8 cellular contexts compared by ENCODE assay signal in genomic region chr9:134065720-134066419, GRCh38. TPM values are rescaled to one million over a fixed set of nuclear protein-coding genes. Genes with fewer than 3 reads are reported as not detected.
DNase-seq lines count a peak whose midpoint lies in the region; ATAC-seq and TF ChIP-seq lines count a peak whose summit lies in the region.

No MANE protein-coding gene starts in this region.

- H3K4me1 Mint-ChIP-seq in activated T-helper 1 cell treated with anti-CD3 and anti-CD28 coated beads, Interleukin-12 subunit alpha, Interleukin-12 subunit beta, Interleukin-2, Interleukin-4 antibody, amounts not matched to agents 30 ng/mL and 10 ng/mL and 1 ng/mL, durations not matched to agents 14 hours and 24 hours and 36 hours (ENCODE audit: low read depth): peaks cover 14% of the 10 kb centered on the region

- 7 to 17% (median 9%) methylated on average over 23 of the region's 23 CpGs for WGBS in psoas muscle, 3 donors

- peaks cover 8% of the 10 kb centered on the region for H3K27me3 Mint-ChIP-seq in activated T-helper 1 cell treated with anti-CD3 and anti-CD28 coated beads, Interleukin-12 subunit alpha, Interleukin-12 subunit beta, Interleukin-2, Interleukin-4 antibody, amounts not matched to agents 30 ng/mL and 10 ng/mL and 1 ng/mL, durations not matched to agents 14 hours and 24 hours and 36 hours (ENCODE audit: insufficient read depth)

- H3K4me3 ChIP-seq in AG04450 (ENCODE audit: low read depth, low read length) (peak overlapping the region; percentile 81), OCI-LY3 (ENCODE audit: low read length) (peak overlapping the region; percentile 90), psoas muscle (peak overlapping the region; percentile 80)

- H2AFZ ChIP-seq in OCI-LY3 (ENCODE audit: low read depth, low read length): no peak overlapping the region

- H3K4me2 ChIP-seq in OCI-LY3 (ENCODE audit: low read length): peak overlapping the region; percentile 97

- no peaks in the 10 kb centered on the region for H3K9me3 Mint-ChIP-seq in activated T-helper 1 cell treated with anti-CD3 and anti-CD28 coated beads, Interleukin-12 subunit alpha, Interleukin-12 subunit beta, Interleukin-2, Interleukin-4 antibody, amounts not matched to agents 30 ng/mL and 10 ng/mL and 1 ng/mL, durations not matched to agents 14 hours and 24 hours and 36 hours

- peak overlapping the region; percentile 95 for H3K27ac Mint-ChIP-seq in activated T-helper 1 cell treated with anti-CD3 and anti-CD28 coated beads, Interleukin-12 subunit alpha, Interleukin-12 subunit beta, Interleukin-2, Interleukin-4 antibody, amounts not matched to agents 30 ng/mL and 10 ng/mL and 1 ng/mL, durations not matched to agents 14 hours and 24 hours and 36 hours

- intact Hi-C loops in activated T-helper 1 cell treated with anti-CD3 and anti-CD28 coated beads, Interleukin-12 subunit alpha, Interleukin-12 subunit beta, Interleukin-2, Interleukin-4 antibody, amounts not matched to agents 30 ng/mL and 10 ng/mL and 1 ng/mL, durations not matched to agents 14 hours and 24 hours and 36 hours (cut with micrococcal nuclease): loop anchor here (1.0 to 5.0 kb wide), 4 partner anchors 96 to 1896 kb away; partner anchors contain the start of gene UBAC1
- intact Hi-C loops in psoas muscle (cut with DNase I): loop anchor here in 1 of 2 donors (10.0 kb wide), 1 partner anchor 69 kb away; the partner anchor contains the start of gene WDR5

- H3K27ac ChIP-seq in AG04450 (ENCODE audit: low read depth, low read length) (peak overlapping the region; percentile 47), OCI-LY3 (ENCODE audit: low read length) (0 out of 2 replicates have a peak overlapping the region, but pooled peaks have one; percentile 3), foreskin keratinocyte (peak overlapping the region; percentile 51), psoas muscle (peak overlapping the region; percentile 78)

- H3K9me3 ChIP-seq in AG04450 (ENCODE audit: control insufficient read depth, insufficient read depth, low read length) (peaks cover under 1% of the 10 kb centered on the region; the same call in 1 of the 2 replicates), OCI-LY3 (ENCODE audit: insufficient read depth, low read length) (no peaks in the 10 kb centered on the region), psoas muscle (no peaks in the 10 kb centered on the region)

- POLR2A ChIA-PET in AG04450 (lab: Yijun Ruan, JAX): interaction anchor here (0.9 kb wide), 1 partner anchor 40 kb away, joined by 3 read pairs; the partner anchor contains the start of gene BRD3OS

- peaks cover 40% of the 10 kb centered on the region for H3K79me2 ChIP-seq in OCI-LY3 (ENCODE audit: low read length)

- CTCF ChIA-PET in AG04450 (lab: Charles Lee): no interaction called here

- H3K27me3 ChIP-seq in AG04450 (ENCODE audit: control insufficient read depth, insufficient read depth, low read length): peaks cover 19% of the 10 kb centered on the region
- H3K27me3 ChIP-seq in OCI-LY3 (ENCODE audit: low read depth, low read length): peaks cover 22% of the 10 kb centered on the region
- peaks cover 20% of the 10 kb centered on the region for H3K27me3 ChIP-seq in foreskin keratinocyte
- H3K27me3 ChIP-seq in psoas muscle (ENCODE audit: insufficient read depth in 3 of 3, low read length in 2 of 3): no peaks in the 10 kb centered on the region

- DNase-seq in AG04450 (ENCODE audit: low read depth, low spot score) (no peak), foreskin keratinocyte (peak; percentile 21 to 56), psoas muscle (peak in 1 of 2 donors; percentile 63), NCI-H1105 treated with DMSO at 0.1 percent for 48 hours (lab: John Stamatoyannopoulos, UW) (no peak)
- DNase-seq in activated T-helper 1 cell treated with anti-CD3 and anti-CD28 coated beads, Interleukin-12 subunit alpha, Interleukin-12 subunit beta, Interleukin-2, Interleukin-4 antibody, amounts not matched to agents 30 ng/mL and 10 ng/mL and 1 ng/mL, durations not matched to agents 14 hours and 24 hours and 36 hours (ENCODE audit: low spot score): peak; percentile 68

- H4K20me1 ChIP-seq in OCI-LY3 (ENCODE audit: insufficient read depth, low read length): peaks cover 54% of the 10 kb centered on the region

- H3K4me1 ChIP-seq in OCI-LY3 (ENCODE audit: low read length) (peaks cover 21% of the 10 kb centered on the region), foreskin keratinocyte (no peaks in the 10 kb centered on the region), psoas muscle (peaks cover 54% of the 10 kb centered on the region)

- ATAC-seq in GM21381 (IDR thresholded peaks at IDR 0.05; ENCODE audit: unreplicated experiment) (peak; percentile 27), foreskin keratinocyte (peak; percentile 35), psoas muscle (peak in 2 of 4 donors; percentile 20 to 34), GM21360 (IDR thresholded peaks at IDR 0.05; ENCODE audit: unreplicated experiment) (no peak)

- H3K36me3 Mint-ChIP-seq in activated T-helper 1 cell treated with anti-CD3 and anti-CD28 coated beads, Interleukin-12 subunit alpha, Interleukin-12 subunit beta, Interleukin-2, Interleukin-4 antibody, amounts not matched to agents 30 ng/mL and 10 ng/mL and 1 ng/mL, durations not matched to agents 14 hours and 24 hours and 36 hours (ENCODE audit: low read depth): no peaks in the 10 kb centered on the region

- TF ChIP-seq CTCF in AG04450 (IDR thresholded peaks at IDR 0.05; ENCODE audit: low read depth, low read length) (no peak), OCI-LY3 (IDR thresholded peaks at IDR 0.05; ENCODE audit: low read depth, low read length) (no peak), foreskin keratinocyte (conservative IDR thresholded peaks at IDR 0.05) (no peak), psoas muscle (IDR thresholded peaks at IDR 0.05) (no peak)

- peak overlapping the region; percentile 90 for H3K4me3 Mint-ChIP-seq in activated T-helper 1 cell treated with anti-CD3 and anti-CD28 coated beads, Interleukin-12 subunit alpha, Interleukin-12 subunit beta, Interleukin-2, Interleukin-4 antibody, amounts not matched to agents 30 ng/mL and 10 ng/mL and 1 ng/mL, durations not matched to agents 14 hours and 24 hours and 36 hours

- H3K36me3 ChIP-seq in OCI-LY3 (replicated peaks; ENCODE audit: low read depth, low read length) (peaks cover 2% of the 10 kb centered on the region), psoas muscle (ENCODE audit: insufficient read depth in 1 of 2, low read depth in 1 of 2) (no peaks in the 10 kb centered on the region)

- peak overlapping the region; percentile 86 for H3K9ac ChIP-seq in OCI-LY3 (ENCODE audit: low read length)

RNA-seq across cellular contexts. Expression of gene BRD3, which starts 2.0 kb away (rescaled TPM):
- 7.1 and 7.2 TPM in 2 replicates for polyA plus RNA-seq in AG04450 (2011; rRNA removed)
- 8.3 and 12.5 TPM in 2 replicates for polyA minus RNA-seq in AG04450 (2011; rRNA and poly(A)+ RNA removed)
- total RNA-seq in activated T-helper 1 cell treated with anti-CD3 and anti-CD28 coated beads, Interleukin-12 subunit alpha, Interleukin-12 subunit beta, Interleukin-2, Interleukin-4 antibody, amounts not matched to agents 30 ng/mL and 10 ng/mL and 1 ng/mL, durations not matched to agents 14 hours and 24 hours and 36 hours: 34.2 and 36.7 TPM in 2 replicates
- total RNA-seq in foreskin keratinocyte: 8.4 and 10.7 TPM in 2 replicates
- 5.2 and 5.9 TPM in 2 replicates for polyA plus RNA-seq in foreskin keratinocyte
- total RNA-seq in psoas muscle: 10 to 100 TPM; 21.7 to 28.2 (median 24.8) TPM
- 10 to 100 TPM in 1 of 3 donors, 1 to 10 TPM in 2; 7.5 to 16.5 (median 8.6) TPM for polyA plus RNA-seq in psoas muscle

RNA-seq across cellular contexts. Expression of gene BRD3OS, which starts 40.6 kb away (rescaled TPM):
- 20.2 and 20.3 TPM in 2 replicates for polyA plus RNA-seq in AG04450 (2011; rRNA removed)
- 12.8 and 14.1 TPM in 2 replicates for polyA minus RNA-seq in AG04450 (2011; rRNA and poly(A)+ RNA removed)
- 12.3 and 14.5 TPM in 2 replicates for total RNA-seq in activated T-helper 1 cell treated with anti-CD3 and anti-CD28 coated beads, Interleukin-12 subunit alpha, Interleukin-12 subunit beta, Interleukin-2, Interleukin-4 antibody, amounts not matched to agents 30 ng/mL and 10 ng/mL and 1 ng/mL, durations not matched to agents 14 hours and 24 hours and 36 hours
- 15.7 and 17.0 TPM in 2 replicates for total RNA-seq in foreskin keratinocyte
- 12.0 and 13.7 TPM in 2 replicates for polyA plus RNA-seq in foreskin keratinocyte
- total RNA-seq in psoas muscle: 1 to 10 TPM; 2.4 to 4.3 (median 4.2) TPM
- polyA plus RNA-seq in psoas muscle: 1 to 10 TPM; 1.2 to 8.7 (median 2.7) TPM

Comparison
In these comparisons a context has a peak if more than half of its experiments do, and no peak if none do; other contexts are left out.
1. DNase-seq: peak in activated T-helper 1 cell treated with anti-CD3 and anti-CD28 coated beads, Interleukin-12 subunit alpha, Interleukin-12 subunit beta, Interleukin-2, Interleukin-4 antibody, amounts not matched to agents 30 ng/mL and 10 ng/mL and 1 ng/mL, durations not matched to agents 14 hours and 24 hours and 36 hours (single experiment) and foreskin keratinocyte (2 of 2); none in AG04450 (single experiment) and NCI-H1105 treated with DMSO at 0.1 percent for 48 hours (single experiment).
2. H3K27ac ChIP-seq: peak in every context shown above with its lines; median percentile 78 in psoas muscle; 51 in foreskin keratinocyte; 47 in AG04450; 3 in OCI-LY3.
3. Peak in every context shown above with its lines, with median percentiles within 50 percentile points of each other: H3K4me3 ChIP-seq.